ENCODE assay signal across 21 cellular contexts in the genomic region with DNA sequence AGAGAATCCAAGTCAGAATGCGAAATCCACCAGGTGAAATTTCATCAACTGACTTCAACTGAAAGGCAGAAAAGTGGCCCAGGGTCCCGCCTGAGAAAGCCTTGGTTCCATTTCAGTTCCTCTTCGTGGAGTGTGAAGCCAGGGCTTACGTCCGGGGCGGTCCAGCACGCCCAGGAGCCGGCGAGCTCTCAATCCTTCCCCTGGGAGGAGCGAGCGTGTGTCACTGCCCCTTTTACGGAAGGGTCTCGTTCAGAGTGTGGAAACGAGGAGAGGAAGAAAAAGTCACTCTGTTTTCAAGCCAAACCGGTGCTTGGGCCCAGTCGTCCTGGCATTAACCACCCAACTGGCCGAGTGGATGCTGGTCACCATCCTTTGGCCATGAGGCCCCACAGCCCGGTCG.
DNase-seq lines count a peak whose midpoint lies in the region; ATAC-seq lines count a peak whose summit lies in the region.
"Had no signal": no experiment of that assay in that cellular context is flagged by ENCODE, and none has a peak within 500 bp of the region (broad histone marks: within the 10 kb centered on the region; RNA-seq: fewer than 3 reads in every experiment).

No MANE protein-coding gene starts in this region.

- DNase-seq in MV-4-11 (lab: John Stamatoyannopoulos, UW) (peak; percentile 90), RPMI8226 (peak; percentile 55), naive B cell (no peak), aorta (peak; percentile 69 to 89), activated T-cell treated with anti-CD3 and anti-CD28 coated beads for 4 hours (no peak)
- DNase-seq in activated CD4-positive, alpha-beta T cell treated with anti-CD3 and anti-CD28 coated beads, Interleukin-2, amount 50 U/mL, for 1 hour, result no peak
- DNase-seq: CD4-positive, alpha-beta T cell; Karpas-422; NCI-H1105; NCI-H1436 treated with DMSO at 0.1 percent for 48 hours; NCI-H187 treated with DMSO at 0.1 percent for 48 hours; NCI-H2171 treated with DMSO at 0.1 percent for 48 hours; NCI-H345; NCI-H524; NCI-H774; SIG-M5 had no signal

- peak overlapping the region; percentile 37 to 87 for H3K27ac ChIP-seq in aorta (ENCODE audit: low read depth in 1 of 2, low read length in 2 of 2)
- H3K27ac ChIP-seq: BLaER1, Peyer's patch, SK-N-MC had no signal

- 6 to 7% methylated on average over 19 of the region's 19 CpGs for WGBS in aorta, 2 donors

- ATAC-seq in naive B cell (ENCODE audit: low read depth in 2 of 2) (peak; percentile 68 to 80), aorta (ENCODE audit: low FRiP score) (peak; percentile 67), GM21381 (IDR thresholded peaks at IDR 0.05; ENCODE audit: unreplicated experiment) (no peak)
- ATAC-seq: HepG2 had no signal

- H3K4me3 ChIP-seq in aorta (ENCODE audit: low read length in 2 of 2), result no peak overlapping the region
- H3K4me3 ChIP-seq: BLaER1, Peyer's patch, SK-N-MC had no signal

- no peaks in the 10 kb centered on the region for H3K27me3 ChIP-seq in aorta (ENCODE audit: control insufficient read depth in 1 of 2, insufficient read depth in 2 of 2, low read length in 1 of 2)
- H3K27me3 ChIP-seq: Peyer's patch had no signal

- peak overlapping the region in 2 of 6 donors; percentile 51 to 60 for H3K27ac Mint-ChIP-seq in naive B cell
- H3K27ac Mint-ChIP-seq: CD4-positive, alpha-beta T cell had no signal

- no peaks in the 10 kb centered on the region for H3K9me3 ChIP-seq in aorta (ENCODE audit: control insufficient read depth, low read length)
- H3K9me3 ChIP-seq: BLaER1, Peyer's patch had no signal

- H3K36me3 Mint-ChIP-seq in naive B cell, result no peaks in the 10 kb centered on the region

- intact Hi-C loops in aorta (cut with DNase I), result loop anchor here (5.0 to 10.0 kb wide), 6 partner anchors 55 to 495 kb away; a partner anchor contains a TSS

- peaks cover 0 to 6% (median 0%) of the 10 kb centered on the region in 3 donors for H3K4me1 Mint-ChIP-seq in naive B cell

- H3K4me3 Mint-ChIP-seq in naive B cell, result peak overlapping the region in 3 of 8 donors; percentile 22 to 83 (median 56)
- H3K4me3 Mint-ChIP-seq: CD4-positive, alpha-beta T cell had no signal

- no peaks in the 10 kb centered on the region for H3K4me1 ChIP-seq in aorta (ENCODE audit: control insufficient read depth in 1 of 2, insufficient read depth in 2 of 2, low read length in 2 of 2)
- H3K4me1 ChIP-seq: Peyer's patch had no signal

- H3K27me3 Mint-ChIP-seq in naive B cell, result peaks cover 0 to 29% (median 20%) of the 10 kb centered on the region in 3 donors
- H3K27me3 Mint-ChIP-seq: CD4-positive, alpha-beta T cell had no signal

- H3K9me3 Mint-ChIP-seq in naive B cell, result no peaks in the 10 kb centered on the region
- H3K9me3 Mint-ChIP-seq: CD4-positive, alpha-beta T cell had no signal

- H3K36me3 ChIP-seq in aorta (ENCODE audit: control insufficient read depth in 1 of 2, insufficient read depth in 2 of 2, low read length in 1 of 2), result no peaks in the 10 kb centered on the region
- H3K36me3 ChIP-seq: BLaER1, Peyer's patch had no signal

Comparison
In these comparisons a context has a peak if more than half of its experiments do, and no peak if none do; other contexts are left out.
1. DNase-seq: peak in MV-4-11 (single experiment), RPMI8226 (single experiment) and aorta (2 of 2); none in naive B cell (single experiment), activated CD4-positive, alpha-beta T cell treated with anti-CD3 and anti-CD28 coated beads, Interleukin-2, amount 50 U/mL, for 1 hour (single experiment) and activated T-cell treated with anti-CD3 and anti-CD28 coated beads for 4 hours (single experiment).